ENCODE assay signal across 15 cellular contexts in the genomic region with DNA sequence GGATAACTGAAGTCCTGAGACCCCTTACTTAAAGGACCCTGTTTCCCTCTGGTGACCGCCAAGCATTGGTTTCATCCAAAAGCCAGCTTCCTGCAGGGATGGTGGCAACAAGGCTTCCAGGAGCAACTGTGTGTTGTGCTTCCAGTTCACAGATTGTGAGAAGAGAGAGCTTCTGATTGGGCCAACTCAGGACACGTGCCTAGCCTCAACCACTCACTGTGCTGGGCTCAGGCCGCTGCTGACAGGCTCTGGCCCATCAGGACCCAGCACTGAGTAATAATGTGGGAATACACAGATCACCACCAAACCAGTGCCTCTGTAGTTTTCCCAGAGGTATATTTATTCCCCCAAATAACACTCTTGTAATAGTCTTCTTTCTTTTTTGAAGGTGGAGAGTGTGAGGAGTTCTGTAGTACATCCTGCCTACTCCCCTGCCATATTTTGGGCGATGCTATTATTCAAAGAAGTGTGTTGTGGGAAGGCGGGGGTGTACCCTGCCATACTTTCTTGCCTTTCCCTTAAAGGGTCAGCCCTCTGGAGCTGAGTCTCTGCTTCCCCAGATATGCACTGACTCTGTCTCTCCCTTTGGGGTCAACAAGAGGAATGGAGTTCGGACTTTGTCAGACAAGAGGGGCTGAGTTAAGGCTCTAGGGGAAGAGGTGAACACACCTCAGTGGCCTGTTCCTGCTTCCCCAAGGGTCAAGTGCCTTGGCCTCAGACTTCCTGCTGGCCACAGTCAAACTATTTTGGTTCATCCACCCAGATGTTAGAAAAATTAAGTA. TPM values are rescaled to one million over a fixed set of nuclear protein-coding genes. Genes with fewer than 3 reads are reported as not detected.
A peak's percentile ranks its signal among the peaks of the same experiment; 100 is the strongest.
DNase-seq lines count a peak whose midpoint lies in the region; ATAC-seq lines count a peak whose summit lies in the region.
"Had no signal": no experiment of that assay in that cellular context is flagged by ENCODE, and none has a peak within 500 bp of the region (broad histone marks: within the 10 kb centered on the region; RNA-seq: fewer than 3 reads in every experiment).

No MANE protein-coding gene starts in this region.

- no peaks in the 10 kb centered on the region for H3K27me3 Mint-ChIP-seq in activated T-cell treated with anti-CD3 and anti-CD28 coated beads, Interleukin-2, amount 50 U/mL, for 24 hours
- H3K27me3 Mint-ChIP-seq in T-helper 17 cell, result no peaks in the 10 kb centered on the region
- no peaks in the 10 kb centered on the region for H3K27me3 Mint-ChIP-seq in effector memory CD8-positive, alpha-beta T cell
- H3K27me3 Mint-ChIP-seq in stimulated activated memory B cell treated with anti-CD40 and anti-IgM and Interleukin-4, amounts not matched to agents 10 μg/mL and 1 μg/mL and 100 μg/mL, for 72 hours, result no peaks in the 10 kb centered on the region

- H3K4me1 Mint-ChIP-seq in activated T-cell treated with anti-CD3 and anti-CD28 coated beads, Interleukin-2, amount 50 U/mL, for 24 hours (ENCODE audit: low read depth), result peaks cover 98% of the 10 kb centered on the region
- peaks cover 75% of the 10 kb centered on the region for H3K4me1 Mint-ChIP-seq in T-helper 17 cell
- peaks cover 68 to 88% of the 10 kb centered on the region in 2 donors for H3K4me1 Mint-ChIP-seq in effector memory CD8-positive, alpha-beta T cell (ENCODE audit: low read depth in 2 of 2)
- peaks cover 92% of the 10 kb centered on the region for H3K4me1 Mint-ChIP-seq in stimulated activated memory B cell treated with anti-CD40 and anti-IgM and Interleukin-4, amounts not matched to agents 10 μg/mL and 1 μg/mL and 100 μg/mL, for 72 hours

- ATAC-seq in T-helper 17 cell, result no peak
- no peak for ATAC-seq in effector memory CD8-positive, alpha-beta T cell (replicated peaks)
- no peak for ATAC-seq in stimulated activated memory B cell treated with anti-CD40 and anti-IgM and Interleukin-4, amounts not matched to agents 10 μg/mL and 1 μg/mL and 100 μg/mL, for 72 hours
- ATAC-seq in GM21367 (IDR thresholded peaks at IDR 0.05; ENCODE audit: unreplicated experiment), result no peak
- no peak for ATAC-seq in GM19035 (IDR thresholded peaks at IDR 0.05; ENCODE audit: unreplicated experiment)

- no peaks in the 10 kb centered on the region for H3K9me3 ChIP-seq in T-helper 17 cell (ENCODE audit: control insufficient read depth, low read length, poor library complexity, severe bottlenecking)
- H3K9me3 ChIP-seq: Caco-2, esophagus squamous epithelium had no signal

- DNase-seq in activated T-cell treated with anti-CD3 and anti-CD28 coated beads, Interleukin-2, amount 50 U/mL, for 24 hours, result no peak
- DNase-seq in activated T-cell treated with anti-CD3 and anti-CD28 coated beads for 4 hours (no peak), T-helper 17 cell (no peak), NCI-H1048 (lab: John Stamatoyannopoulos, UW) (no peak)
- no peak for DNase-seq in effector memory CD8-positive, alpha-beta T cell
- DNase-seq: Caco-2, esophagus squamous epithelium, GDM1, GM23248, MV-4-11, retina, T1000 had no signal

- no peak overlapping the region for H3K4me3 Mint-ChIP-seq in activated T-cell treated with anti-CD3 and anti-CD28 coated beads, Interleukin-2, amount 50 U/mL, for 24 hours
- H3K4me3 Mint-ChIP-seq in T-helper 17 cell, result no peak overlapping the region
- H3K4me3 Mint-ChIP-seq in effector memory CD8-positive, alpha-beta T cell, result peak overlapping the region in 1 of 2 donors; percentile 37
- no peak overlapping the region for H3K4me3 Mint-ChIP-seq in stimulated activated memory B cell treated with anti-CD40 and anti-IgM and Interleukin-4, amounts not matched to agents 10 μg/mL and 1 μg/mL and 100 μg/mL, for 72 hours

- H3K9me3 Mint-ChIP-seq in activated T-cell treated with anti-CD3 and anti-CD28 coated beads, Interleukin-2, amount 50 U/mL, for 24 hours, result no peaks in the 10 kb centered on the region
- H3K9me3 Mint-ChIP-seq in effector memory CD8-positive, alpha-beta T cell, result no peaks in the 10 kb centered on the region
- H3K9me3 Mint-ChIP-seq in stimulated activated memory B cell treated with anti-CD40 and anti-IgM and Interleukin-4, amounts not matched to agents 10 μg/mL and 1 μg/mL and 100 μg/mL, for 72 hours, result no peaks in the 10 kb centered on the region

- peak overlapping the region; percentile 93 for H3K27ac Mint-ChIP-seq in activated T-cell treated with anti-CD3 and anti-CD28 coated beads, Interleukin-2, amount 50 U/mL, for 24 hours
- H3K27ac Mint-ChIP-seq in T-helper 17 cell, result peak overlapping the region; percentile 87
- peak overlapping the region; percentile 89 to 90 for H3K27ac Mint-ChIP-seq in effector memory CD8-positive, alpha-beta T cell
- H3K27ac Mint-ChIP-seq in stimulated activated memory B cell treated with anti-CD40 and anti-IgM and Interleukin-4, amounts not matched to agents 10 μg/mL and 1 μg/mL and 100 μg/mL, for 72 hours, result peak overlapping the region; percentile 86

- H3K36me3 Mint-ChIP-seq in activated T-cell treated with anti-CD3 and anti-CD28 coated beads, Interleukin-2, amount 50 U/mL, for 24 hours (ENCODE audit: low read depth), result peaks cover 96% of the 10 kb centered on the region
- peaks cover 4% of the 10 kb centered on the region for H3K36me3 Mint-ChIP-seq in T-helper 17 cell (ENCODE audit: low read depth)
- H3K36me3 Mint-ChIP-seq in effector memory CD8-positive, alpha-beta T cell (ENCODE audit: insufficient read depth), result peaks cover 71% of the 10 kb centered on the region
- H3K36me3 Mint-ChIP-seq in stimulated activated memory B cell treated with anti-CD40 and anti-IgM and Interleukin-4, amounts not matched to agents 10 μg/mL and 1 μg/mL and 100 μg/mL, for 72 hours, result peaks cover 74% of the 10 kb centered on the region

RNA-seq across cellular contexts. Expression of a gene that starts 23.2 kb away (rescaled TPM):
- total RNA-seq in T-helper 17 cell, result 10 to 100 TPM; 45.6 to 60.9 TPM
- total RNA-seq: Caco-2, GM23248 had no signal
